In the genomic region with DNA sequence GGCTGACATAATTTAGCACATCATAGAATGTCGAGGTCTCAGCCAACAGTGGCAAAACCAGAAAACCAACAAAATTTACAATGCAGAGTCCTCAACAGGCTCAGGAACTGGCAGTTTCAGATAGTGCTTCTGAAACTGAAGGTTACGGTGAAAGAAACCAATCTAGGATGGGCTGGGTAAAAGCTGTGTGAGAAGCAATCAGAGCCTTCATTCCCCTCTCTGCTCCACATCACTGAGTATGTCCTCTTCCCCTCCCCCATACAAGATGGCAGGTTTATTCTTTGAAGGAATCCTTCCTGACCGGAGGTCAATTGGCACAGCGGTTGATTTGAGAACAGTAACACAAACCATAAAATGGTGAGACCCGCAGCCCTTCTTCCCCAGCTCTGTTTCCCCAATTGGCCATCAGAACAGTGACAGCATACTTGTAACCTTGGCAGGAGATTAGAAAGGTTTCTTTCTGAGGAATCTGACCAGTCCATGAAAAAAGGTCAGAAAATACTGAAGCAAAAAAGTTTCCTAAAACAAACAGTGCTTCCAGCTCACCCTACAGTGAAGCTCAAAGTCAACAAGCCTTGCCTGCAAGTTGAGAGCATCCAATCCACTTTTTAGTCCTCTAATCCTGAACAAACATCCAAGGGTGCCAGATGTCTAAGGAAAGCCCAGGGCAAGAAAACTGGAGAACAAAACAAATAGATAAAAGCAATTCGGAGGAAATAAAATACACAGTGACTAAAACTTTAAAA, we compare ENCODE assay signal across 11 cellular contexts. TPM values are rescaled to one million over a fixed set of nuclear protein-coding genes. Genes with fewer than 3 reads are reported as not detected.
DNase-seq lines count a peak whose midpoint lies in the region; ATAC-seq, FAIRE-seq and TF ChIP-seq lines count a peak whose summit lies in the region.
"Had no signal": no experiment of that assay in that cellular context is flagged by ENCODE, and none has a peak within 500 bp of the region (broad histone marks: within the 10 kb centered on the region; RNA-seq: fewer than 3 reads in every experiment).

No MANE protein-coding gene starts in this region.

- H3K27ac ChIP-seq in ovary: no peak overlapping the region

- FAIRE-seq in urothelium cell line (lab: Jason Lieb, UNC): no peak
- FAIRE-seq: islet of Langerhans had no signal

- no peak for TF ChIP-seq CTCF in ovary (IDR thresholded peaks at IDR 0.05)

- H3K4me1 ChIP-seq in ovary (ENCODE audit: insufficient read depth): no peaks in the 10 kb centered on the region

- intact Hi-C loops in ovary (cut with DNase I): no loop called here

- H3K9me3 ChIP-seq in ovary: no peaks in the 10 kb centered on the region

- 35 to 46% (median 39%) methylated on average over 6 of the region's 6 CpGs for WGBS in ovary, 3 donors

- peak; percentile 87 for ATAC-seq in GM18502 (IDR thresholded peaks at IDR 0.05; ENCODE audit: poor library complexity, unreplicated experiment)
- ATAC-seq in GM21515 (IDR thresholded peaks at IDR 0.05; ENCODE audit: unreplicated experiment): peak; percentile 82
- peak; percentile 69 for ATAC-seq in HG03469 (IDR thresholded peaks at IDR 0.05; ENCODE audit: unreplicated experiment)

- H3K27me3 ChIP-seq in ovary: no peaks in the 10 kb centered on the region

- DNase-seq in dedifferentiated amniotic fluid mesenchymal stem cell (ENCODE audit: extremely low spot score) (peak; percentile 35), urothelium cell line (ENCODE audit: low spot score) (no peak), kidney tubule cell (ENCODE audit: low spot score) (no peak), ovary (no peak)
- DNase-seq in activated T-cell treated with anti-CD3 and anti-CD28 coated beads, Interleukin-2, amount 50 U/mL, for 1 hour: no peak
- DNase-seq: aorta had no signal

- TF ChIP-seq POLR2A in ovary (IDR thresholded peaks at IDR 0.05): no peak

- no peak overlapping the region for H3K4me3 ChIP-seq in ovary

- no peak for TF ChIP-seq EP300 in ovary (IDR thresholded peaks at IDR 0.05)

- no peaks in the 10 kb centered on the region for H3K36me3 ChIP-seq in ovary

RNA-seq across cellular contexts. Expression of gene IL6, which starts 53.9 kb away (rescaled TPM):
- 1 to 10 TPM in 3 of 7 donors, under 1 TPM in 3, not detected in 1; 0.62 to 8.2 (median 3.3) TPM for total RNA-seq in ovary
- 10 to 100 TPM in 1 of 2 donors, 1 to 10 TPM in 1; 4.1 to 15.5 TPM for polyA plus RNA-seq in ovary
- total RNA-seq: OCI-LY7 had no signal
